32 cellular contexts compared by ENCODE assay signal in the genomic region with DNA sequence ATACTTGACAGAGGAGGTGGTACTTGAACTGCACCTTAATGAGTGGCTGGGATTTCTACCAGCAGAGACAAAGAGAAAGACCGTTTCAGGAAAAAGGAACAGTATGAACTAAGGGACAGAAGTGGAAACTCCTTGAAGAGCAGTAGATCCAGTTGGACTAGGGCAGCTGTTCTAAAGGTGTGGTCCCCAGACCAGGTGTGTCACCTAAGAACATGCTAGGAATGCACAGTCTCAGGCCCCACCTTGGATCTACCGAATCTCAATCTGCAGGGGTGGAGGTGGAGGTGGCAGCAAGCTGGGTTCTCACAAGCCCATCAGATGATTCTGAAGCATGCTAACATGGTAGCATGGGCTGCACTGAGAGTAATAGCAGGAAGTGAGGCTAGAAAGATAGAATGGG. TPM values are rescaled to one million over a fixed set of nuclear protein-coding genes. Genes with fewer than 3 reads are reported as not detected.
"Had no signal": no experiment of that assay in that cellular context is flagged by ENCODE, and none has a peak within 500 bp of the region (broad histone marks: within the 10 kb centered on the region; RNA-seq: fewer than 3 reads in every experiment).

No MANE protein-coding gene starts in this region.

- H3K9me3 Mint-ChIP-seq: activated CD4-positive, alpha-beta memory T cell treated with anti-CD3 and anti-CD28 coated beads for 36 hours; activated naive CD4-positive, alpha-beta T cell treated with anti-CD3 and anti-CD28 coated beads for 36 hours; activated T-helper 1 cell treated with anti-CD3 and anti-CD28 coated beads, Interleukin-12 subunit alpha, Interleukin-12 subunit beta, Interleukin-2, Interleukin-4 antibody, amounts not matched to agents 30 ng/mL and 10 ng/mL and 1 ng/mL, durations not matched to agents 14 hours and 24 hours and 36 hours; naive thymus-derived CD4-positive, alpha-beta T cell had no signal

- DNase-seq: activated CD4-positive, alpha-beta memory T cell treated with anti-CD3 and anti-CD28 coated beads for 36 hours; activated CD4-positive, CD25-positive, alpha-beta regulatory T cell treated with anti-CD3 and anti-CD28 coated beads, Interleukin-2, amount 50 U/mL, for 72 hours; activated CD8-positive, alpha-beta memory T cell treated with anti-CD3 and anti-CD28 coated beads, Interleukin-2, amount 50 U/mL, for 4 hours; activated effector memory CD4-positive, alpha-beta T cell treated with anti-CD3 and anti-CD28 coated beads, Interleukin-2, amount 50 U/mL, for 16 hours; activated naive CD4-positive, alpha-beta T cell treated with anti-CD3 and anti-CD28 coated beads for 36 hours; activated T-cell treated with anti-CD3 and anti-CD28 coated beads, Interleukin-2, amount 50 U/mL, for 1 hour; amniotic stem cell; central memory CD4-positive, alpha-beta T cell; dermis blood vessel endothelial cell; effector CD4-positive, alpha-beta T cell; foreskin fibroblast; head of caudate nucleus; hippocampal formation; left cardiac atrium; midbrain; naive thymus-derived CD4-positive, alpha-beta T cell; nucleus accumbens; psoas muscle; sigmoid colon; small intestine; stimulated activated CD4-positive, alpha-beta T cell treated with anti-CD3 and anti-CD28 coated beads, Interleukin-1b, Interleukin-23, amount 100 ng/mL, for 48 hours; stimulated activated naive CD8-positive, alpha-beta T cell treated with anti-CD3 and anti-CD28 coated beads, Interleukin-15, Interleukin-2, amounts not matched to agents 100 U/mL and 50 U/mL, for 24 hours; T-helper 1 cell; upper lobe of left lung; WERI-Rb-1 had no signal

- H3K4me1 ChIP-seq: parathyroid adenoma, psoas muscle, upper lobe of left lung had no signal

- H2AFZ ChIP-seq: parathyroid adenoma had no signal

- H3K27ac ChIP-seq: parathyroid adenoma, psoas muscle, sigmoid colon, thoracic aorta, upper lobe of left lung, WERI-Rb-1 had no signal

- H3K79me2 ChIP-seq: parathyroid adenoma had no signal

- H3K36me3 ChIP-seq: sigmoid colon, thoracic aorta, WERI-Rb-1 had no signal

- ATAC-seq: left cardiac atrium; naive thymus-derived CD4-positive, alpha-beta T cell; psoas muscle; stimulated activated naive CD8-positive, alpha-beta T cell treated with anti-CD3 and anti-CD28 coated beads, Interleukin-15, Interleukin-2, amounts not matched to agents 100 U/mL and 50 U/mL, for 24 hours had no signal

- H3K4me3 Mint-ChIP-seq: activated CD4-positive, alpha-beta memory T cell treated with anti-CD3 and anti-CD28 coated beads for 36 hours; activated CD4-positive, alpha-beta T cell treated with anti-CD3 and anti-CD28 coated beads, Interleukin-2, amount 10 ng/mL, durations not matched to agents 24 days and 14 days; activated naive CD4-positive, alpha-beta T cell treated with anti-CD3 and anti-CD28 coated beads for 36 hours; activated T-helper 1 cell treated with anti-CD3 and anti-CD28 coated beads, Interleukin-12 subunit alpha, Interleukin-12 subunit beta, Interleukin-2, Interleukin-4 antibody, amounts not matched to agents 30 ng/mL and 10 ng/mL and 1 ng/mL, durations not matched to agents 14 hours and 24 hours and 36 hours; naive thymus-derived CD4-positive, alpha-beta T cell had no signal

- H3K27me3 Mint-ChIP-seq: activated CD4-positive, alpha-beta memory T cell treated with anti-CD3 and anti-CD28 coated beads for 36 hours; activated CD4-positive, alpha-beta T cell treated with anti-CD3 and anti-CD28 coated beads, Interleukin-2, amount 10 ng/mL, durations not matched to agents 24 days and 14 days; naive thymus-derived CD4-positive, alpha-beta T cell had no signal

- H3K4me3 ChIP-seq: psoas muscle, sigmoid colon, thoracic aorta, upper lobe of left lung had no signal

- H3K9ac ChIP-seq: parathyroid adenoma had no signal

- H3K27me3 ChIP-seq: sigmoid colon, upper lobe of left lung had no signal

- H3K9me3 ChIP-seq: psoas muscle, sigmoid colon, thoracic aorta, upper lobe of left lung had no signal

- FAIRE-seq: keratinocyte, small intestine, TTC549 had no signal

- H3K27ac Mint-ChIP-seq: activated CD4-positive, alpha-beta memory T cell treated with anti-CD3 and anti-CD28 coated beads for 36 hours; activated naive CD4-positive, alpha-beta T cell treated with anti-CD3 and anti-CD28 coated beads for 36 hours; activated T-helper 1 cell treated with anti-CD3 and anti-CD28 coated beads, Interleukin-12 subunit alpha, Interleukin-12 subunit beta, Interleukin-2, Interleukin-4 antibody, amounts not matched to agents 30 ng/mL and 10 ng/mL and 1 ng/mL, durations not matched to agents 14 hours and 24 hours and 36 hours had no signal

RNA-seq across cellular contexts. Expression of a gene that starts 22.3 kb away (rescaled TPM):
- total RNA-seq: dermis blood vessel endothelial cell had no signal
- polyA plus RNA-seq: neural cell had no signal
